8 cellular contexts compared by ENCODE assay signal in genomic region chr20:5674176-5674660, GRCh38.
A peak's percentile ranks its signal among the peaks of the same experiment; 100 is the strongest.
DNase-seq lines count a peak whose midpoint lies in the region; ATAC-seq lines count a peak whose summit lies in the region.

No MANE protein-coding gene starts in this region.

- peak; percentile 98 for ATAC-seq in GM19351 (IDR thresholded peaks at IDR 0.05; ENCODE audit: unreplicated experiment)
- ATAC-seq in HG03175 (IDR thresholded peaks at IDR 0.05; ENCODE audit: unreplicated experiment): peak; percentile 80

- in situ Hi-C loops in Caki2 (cut with HindIII; ENCODE audit: low pct_unique_long_range_greater_than_20kb, low sequenced_read_pairs): no loop called here

- peak; percentile 16 for DNase-seq in Caki2 (ENCODE audit: low read depth)
- peak; percentile 39 for DNase-seq in SHP77 treated with DMSO at 0.1 percent for 48 hours (lab: John Stamatoyannopoulos, UW)
- peak; percentile 65 for DNase-seq in iris pigment epithelial cell (ENCODE audit: low read depth)
- no peak for DNase-seq in NCI-H187 (lab: John Stamatoyannopoulos, UW)
- DNase-seq in inferior parietal cortex (ENCODE audit: extremely low spot score): no peak
- no peak for DNase-seq in putamen (ENCODE audit: low spot score)

Comparison
In these comparisons a context has a peak if more than half of its experiments do, and no peak if none do; other contexts are left out.
1. DNase-seq: peak in Caki2 (single experiment), SHP77 treated with DMSO at 0.1 percent for 48 hours (single experiment) and iris pigment epithelial cell (single experiment); none in NCI-H187 (0 of 2), inferior parietal cortex (single experiment) and putamen (single experiment).